In the genomic region with DNA sequence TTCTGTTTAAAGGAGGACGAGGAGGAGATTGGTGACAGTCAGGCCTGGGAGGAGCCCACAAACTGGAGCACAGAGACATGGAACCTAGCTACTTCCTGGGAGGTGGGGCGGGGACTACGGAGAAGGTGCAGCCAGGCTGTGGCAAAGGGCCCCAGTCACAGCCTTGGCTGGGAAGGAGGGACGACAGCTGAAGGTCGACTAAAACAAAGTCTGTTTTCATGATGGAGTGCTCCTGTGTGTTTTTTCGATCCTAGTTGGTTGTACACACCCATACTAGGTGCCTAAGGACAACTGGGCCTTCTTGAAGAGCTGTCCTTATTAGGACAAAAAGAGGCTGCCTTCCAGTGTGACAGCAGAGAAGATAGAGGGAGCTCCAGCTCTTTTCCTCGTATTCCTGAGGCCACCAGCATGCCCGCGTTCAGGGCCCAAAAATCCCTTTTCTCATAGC, we compare ENCODE assay signal across 1 cellular context.
TF ChIP-seq lines count a peak whose summit lies in the region.

No MANE protein-coding gene starts in this region.

TF ChIP-seq in HepG2, 621 proteins besides CTCF, POLR2A, EP300 and RAD21:
- TF ChIP-seq, protein P1, sequence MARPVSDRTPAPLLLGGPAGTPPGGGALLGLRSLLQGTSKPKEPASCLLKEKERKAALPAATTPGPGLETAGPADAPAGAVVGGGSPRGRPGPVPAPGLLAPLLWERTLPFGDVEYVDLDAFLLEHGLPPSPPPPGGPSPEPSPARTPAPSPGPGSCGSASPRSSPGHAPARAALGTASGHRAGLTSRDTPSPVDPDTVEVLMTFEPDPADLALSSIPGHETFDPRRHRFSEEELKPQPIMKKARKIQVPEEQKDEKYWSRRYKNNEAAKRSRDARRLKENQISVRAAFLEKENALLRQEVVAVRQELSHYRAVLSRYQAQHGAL (CRISPR knock-in tag; IDR thresholded peaks at IDR 0.05; ENCODE audit: not compliant biosample characterization), result no peak
- TF ChIP-seq STAG1 (CRISPR knock-in tag; IDR thresholded peaks at IDR 0.05) (peak; percentile 57), ZC3H13 (CRISPR knock-in tag; IDR thresholded peaks at IDR 0.05) (0 out of 2 replicates have a peak, but pooled peaks have one; percentile 39), ZNF263 (CRISPR knock-in tag; IDR thresholded peaks at IDR 0.05) (peak; percentile 82), FOSL2 (CRISPR knock-in tag; IDR thresholded peaks at IDR 0.05) (no peak), SRF (IDR thresholded peaks at IDR 0.05; ENCODE audit: low read depth, low read length) (peak; percentile 68; the same call in 1 of the 2 replicates), ZBTB38 (CRISPR knock-in tag; IDR thresholded peaks at IDR 0.05) (peak; percentile 78; the same call in 1 of the 2 replicates)
- TF ChIP-seq, protein P2, sequence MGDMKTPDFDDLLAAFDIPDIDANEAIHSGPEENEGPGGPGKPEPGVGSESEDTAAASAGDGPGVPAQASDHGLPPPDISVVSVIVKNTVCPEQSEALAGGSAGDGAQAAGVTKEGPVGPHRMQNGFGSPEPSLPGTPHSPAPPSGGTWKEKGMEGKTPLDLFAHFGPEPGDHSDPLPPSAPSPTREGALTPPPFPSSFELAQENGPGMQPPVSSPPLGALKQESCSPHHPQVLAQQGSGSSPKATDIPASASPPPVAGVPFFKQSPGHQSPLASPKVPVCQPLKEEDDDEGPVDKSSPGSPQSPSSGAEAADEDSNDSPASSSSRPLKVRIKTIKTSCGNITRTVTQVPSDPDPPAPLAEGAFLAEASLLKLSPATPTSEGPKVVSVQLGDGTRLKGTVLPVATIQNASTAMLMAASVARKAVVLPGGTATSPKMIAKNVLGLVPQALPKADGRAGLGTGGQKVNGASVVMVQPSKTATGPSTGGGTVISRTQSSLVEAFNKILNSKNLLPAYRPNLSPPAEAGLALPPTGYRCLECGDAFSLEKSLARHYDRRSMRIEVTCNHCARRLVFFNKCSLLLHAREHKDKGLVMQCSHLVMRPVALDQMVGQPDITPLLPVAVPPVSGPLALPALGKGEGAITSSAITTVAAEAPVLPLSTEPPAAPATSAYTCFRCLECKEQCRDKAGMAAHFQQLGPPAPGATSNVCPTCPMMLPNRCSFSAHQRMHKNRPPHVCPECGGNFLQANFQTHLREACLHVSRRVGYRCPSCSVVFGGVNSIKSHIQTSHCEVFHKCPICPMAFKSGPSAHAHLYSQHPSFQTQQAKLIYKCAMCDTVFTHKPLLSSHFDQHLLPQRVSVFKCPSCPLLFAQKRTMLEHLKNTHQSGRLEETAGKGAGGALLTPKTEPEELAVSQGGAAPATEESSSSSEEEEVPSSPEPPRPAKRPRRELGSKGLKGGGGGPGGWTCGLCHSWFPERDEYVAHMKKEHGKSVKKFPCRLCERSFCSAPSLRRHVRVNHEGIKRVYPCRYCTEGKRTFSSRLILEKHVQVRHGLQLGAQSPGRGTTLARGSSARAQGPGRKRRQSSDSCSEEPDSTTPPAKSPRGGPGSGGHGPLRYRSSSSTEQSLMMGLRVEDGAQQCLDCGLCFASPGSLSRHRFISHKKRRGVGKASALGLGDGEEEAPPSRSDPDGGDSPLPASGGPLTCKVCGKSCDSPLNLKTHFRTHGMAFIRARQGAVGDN (CRISPR knock-in tag; IDR thresholded peaks at IDR 0.05), result peak; percentile 41
